8 cellular contexts compared by ENCODE assay signal in genomic region chr11:65616575-65617001, GRCh38. TPM values are rescaled to one million over a fixed set of nuclear protein-coding genes. Genes with fewer than 3 reads are reported as not detected.
DNase-seq lines count a peak whose midpoint lies in the region; ATAC-seq, FAIRE-seq and TF ChIP-seq lines count a peak whose summit lies in the region.

No MANE protein-coding gene starts in this region.

- H3K23ac ChIP-seq in mesenchymal stem cell (ENCODE audit: low read length in 2 of 2) = no peak overlapping the region

- no peak overlapping the region for H2AFZ ChIP-seq in GM12878 (ENCODE audit: control insufficient read depth, low read depth, low read length)
- H2AFZ ChIP-seq in mesenchymal stem cell (ENCODE audit: low read depth, low read length) = no peak overlapping the region

- H3K9me3 ChIP-seq in GM12878 (replicated peaks; ENCODE audit: control insufficient read depth, insufficient read depth, low read length) = no peaks in the 10 kb centered on the region
- H3K9me3 ChIP-seq in mesenchymal stem cell (ENCODE audit: control insufficient read depth, low read length) = no peaks in the 10 kb centered on the region
- H3K9me3 ChIP-seq in upper lobe of left lung = no peaks in the 10 kb centered on the region

- POLR2A ChIA-PET in GM12878 (lab: Charles Lee) = interaction anchor here (0.5 to 5.0 kb wide), 7 partner anchors 22 to 327 kb away, joined by 3 to 34 read pairs (median 3); partner anchors contain the start of genes C11orf68, EHBP1L1 and SIPA1

- no peak overlapping the region for H4K8ac ChIP-seq in mesenchymal stem cell (ENCODE audit: low read length)

- in situ Hi-C loops in GM12878 (cut with MboI) = no loop called here

- TF ChIP-seq CTCF in GM12878 (IDR thresholded peaks at IDR 0.05 in 2 of 3, conservative IDR thresholded peaks at IDR 0.05 in 1 of 3; ENCODE audit: control insufficient read depth in 2 of 3, extremely low read depth in 1 of 3, insufficient read depth in 1 of 3, low read depth in 3 of 3, low read length in 3 of 3) (no peak), upper lobe of left lung (IDR thresholded peaks at IDR 0.05) (no peak)

- H3K4me1 ChIP-seq in GM12878 (ENCODE audit: control insufficient read depth, insufficient read depth, low read length) = peaks cover 24% of the 10 kb centered on the region
- H3K4me1 ChIP-seq in mesenchymal stem cell (ENCODE audit: control insufficient read depth, insufficient read depth, low read depth, low read length) = peaks cover 55% of the 10 kb centered on the region
- H3K4me1 ChIP-seq in upper lobe of left lung = peaks cover 27 to 51% (median 35%) of the 10 kb centered on the region in 4 donors

- no TSS peak for BruUV-seq in GM12878 (replicated peaks; lab: Mats Ljungman, UMichigan)

- no peak overlapping the region for H2BK15ac ChIP-seq in mesenchymal stem cell (ENCODE audit: low read depth, poor library complexity, severe bottlenecking)

- peaks cover 67% of the 10 kb centered on the region for H3K79me2 ChIP-seq in GM12878 (ENCODE audit: control insufficient read depth, insufficient read depth, low read length)

- TF ChIP-seq EP300 in GM12878 (IDR thresholded peaks at IDR 0.05; ENCODE audit: borderline replicate concordance in 1 of 2, control insufficient read depth in 1 of 2, low read depth in 2 of 2, low read length in 2 of 2) = no peak
- no peak for TF ChIP-seq EP300 in upper lobe of left lung (IDR thresholded peaks at IDR 0.05)

- no peaks in the 10 kb centered on the region for H3K27me3 ChIP-seq in GM12878 (replicated peaks in 1 of 2; ENCODE audit: control insufficient read depth in 2 of 2, insufficient read depth in 2 of 2, low read length in 1 of 2)
- H3K27me3 ChIP-seq in mesenchymal stem cell (ENCODE audit: control insufficient read depth in 1 of 2, insufficient read depth in 1 of 2, low read length in 2 of 2) = no peaks in the 10 kb centered on the region
- no peaks in the 10 kb centered on the region for H3K27me3 ChIP-seq in upper lobe of left lung

- H2BK12ac ChIP-seq in mesenchymal stem cell (ENCODE audit: low read length in 2 of 2) = no peak overlapping the region

- H3K4me2 ChIP-seq in GM12878 (ENCODE audit: control insufficient read depth, insufficient read depth) = peak overlapping the region; percentile 94
- peak overlapping the region; percentile 60 for H3K4me2 ChIP-seq in mesenchymal stem cell (ENCODE audit: low read length, poor library complexity, severe bottlenecking)

- RAD21 ChIA-PET in GM12878 (lab: Charles Lee; ENCODE audit: unreplicated experiment) = interaction anchor here (0.6 to 1.4 kb wide), 2 partner anchors 27 to 95 kb away, joined by 3 read pairs; partner anchors contain the start of gene KAT5

- WGBS in GM12878 (ENCODE audit: insufficient coverage, insufficient replicate concordance, low lambda C conversion rate, missing lambda C conversion rate) = 43% methylated on average over 10 of the region's 10 CpGs
- WGBS in mesenchymal stem cell = 91% methylated on average over 9 of the region's 10 CpGs
- WGBS in upper lobe of left lung, 2 donors = 56 to 71% methylated on average over 10 of the region's 10 CpGs

- no peak for TF ChIP-seq POLR2A in GM12878 (IDR thresholded peaks at IDR 0.05; ENCODE audit: low read depth, low read length)
- no peak for TF ChIP-seq POLR2A in upper lobe of left lung (IDR thresholded peaks at IDR 0.05)

- no peak overlapping the region for H2AK5ac ChIP-seq in mesenchymal stem cell (ENCODE audit: low read length, severe bottlenecking)

- ATAC-seq in GM12878 (no peak), upper lobe of left lung (ENCODE audit: low FRiP score in 2 of 2) (no peak), GM18907 (IDR thresholded peaks at IDR 0.05; ENCODE audit: unreplicated experiment) (no peak)

- CTCF ChIA-PET in GM12878 (lab: Yijun Ruan, JAX) = interaction anchor here (1.2 to 2.9 kb wide), 5 partner anchors 9 to 44 kb away, joined by 3 to 25 read pairs (median 6); partner anchors contain the start of genes FAM89B, SIPA1 and ZNRD2

- no peak overlapping the region for H3K18ac ChIP-seq in mesenchymal stem cell (ENCODE audit: low read depth in 1 of 2, low read length in 2 of 2)

- no peak overlapping the region for H2BK120ac ChIP-seq in mesenchymal stem cell (ENCODE audit: low read depth, low read length)

- intact Hi-C loops in GM12878 (cut with micrococcal nuclease; ENCODE audit: unreplicated experiment) = no loop called here

- no peak overlapping the region for H3K14ac ChIP-seq in mesenchymal stem cell (ENCODE audit: low read length in 2 of 2)

- H3K9ac ChIP-seq in GM12878 (ENCODE audit: control insufficient read depth, insufficient read depth, low read length) (peak overlapping the region; percentile 68), mesenchymal stem cell (ENCODE audit: low read length) (peak overlapping the region; percentile 94)

- H2BK5ac ChIP-seq in mesenchymal stem cell (ENCODE audit: low read depth, low read length, poor library complexity, severe bottlenecking) = no peak overlapping the region

- H4K91ac ChIP-seq in mesenchymal stem cell (ENCODE audit: low read length) = no peak overlapping the region

- no peak for FAIRE-seq in GM12878 (lab: Jason Lieb, UNC)

- no peak for TF ChIP-seq RAD21 in GM12878 (IDR thresholded peaks at IDR 0.05; ENCODE audit: insufficient read depth, low read depth, low read length)

- peaks cover 19% of the 10 kb centered on the region for H3K79me1 ChIP-seq in mesenchymal stem cell (replicated peaks; ENCODE audit: low read length, poor library complexity, severe bottlenecking)

- H3K4ac ChIP-seq in mesenchymal stem cell (ENCODE audit: low read depth in 1 of 2, low read length in 2 of 2) = peak overlapping the region in 1 of 2 experiments; percentile 54

- no peaks in the 10 kb centered on the region; the same call in 1 of the 2 replicates for H4K20me1 ChIP-seq in GM12878 (ENCODE audit: control insufficient read depth, insufficient read depth)

- H3K27ac ChIP-seq in GM12878 (ENCODE audit: control insufficient read depth, insufficient read depth) (peak overlapping the region; percentile 60), mesenchymal stem cell (ENCODE audit: low read length, poor library complexity, severe bottlenecking) (no peak overlapping the region), upper lobe of left lung (peak overlapping the region; percentile 94 to 96 (median 95))

- peak overlapping the region; percentile 100 for H3K4me3 ChIP-seq in GM12878
- H3K4me3 ChIP-seq in mesenchymal stem cell (ENCODE audit: insufficient read depth in 1 of 2, low read depth in 1 of 2, low read length in 2 of 2) = peak overlapping the region; percentile 85 to 96
- peak overlapping the region; percentile 94 to 100 (median 98) for H3K4me3 ChIP-seq in upper lobe of left lung

- peak; percentile 19 for DNase-seq in activated naive CD4-positive, alpha-beta T cell treated with Interleukin-2 at 50 U/mL for 16 hours
- no peak for DNase-seq in activated naive CD4-positive, alpha-beta T cell (lab: John Stamatoyannopoulos, UW)
- DNase-seq in GM12878 (ENCODE audit: low read depth, low spot score) (no peak), mesenchymal stem cell (peak; percentile 14), upper lobe of left lung (no peak), cerebellar nuclear complex (lab: John Stamatoyannopoulos, UW) (no peak), iPS-NIHi7 (ENCODE audit: extremely low spot score) (no peak)

- SMC1A ChIA-PET in GM12878 (lab: Charles Lee; ENCODE audit: uncharacterized antibody, unreplicated experiment) = interaction anchor here (0.6 to 1.5 kb wide), 3 partner anchors 10 to 44 kb away, joined by 4 to 6 read pairs (median 4); partner anchors contain the start of genes FAM89B and SIPA1

- peaks cover 17 to 21% of the 10 kb centered on the region in 2 experiments; a peak in 3 of 4 replicates for H3K36me3 ChIP-seq in GM12878 (ENCODE audit: control insufficient read depth in 2 of 2, insufficient read depth in 2 of 2, low read length in 1 of 2)
- H3K36me3 ChIP-seq in mesenchymal stem cell (ENCODE audit: control insufficient read depth in 1 of 2, insufficient read depth in 2 of 2, low read depth in 1 of 2, low read length in 2 of 2) = peaks cover 54 to 57% of the 10 kb centered on the region in 2 experiments
- H3K36me3 ChIP-seq in upper lobe of left lung = peaks cover 21 to 55% (median 43%) of the 10 kb centered on the region in 4 donors

RNA-seq across cellular contexts. Expression of gene PCNX3, which starts 1.0 kb away (rescaled TPM):
- 38.1 and 44.3 TPM in 2 replicates for total RNA-seq in GM12878 (2013; cell fraction: nucleolus; rRNA removed)
- total RNA-seq in GM12878 (2014; rRNA removed) (14.0 and 19.9 TPM in 2 replicates), GM12878 (2014; rRNA removed; fragmentation: Illumina TruSeq; extraction: Trizol) (5.4 and 7.3 TPM in 2 replicates), GM12878 (2021) (39.0 and 46.6 TPM in 2 replicates), upper lobe of left lung (10 to 100 TPM; 26.7 to 63.9 (median 43.9) TPM)
- 8.1 TPM for polyA plus RNA-seq in GM12878 (2011; ENCODE audit: low read depth)
- polyA plus RNA-seq in GM12878 (2011; rRNA removed) (2.9 and 8.2 TPM in 2 replicates), GM12878 (2014; fragmentation: Illumina TruSeq; extraction: Trizol) (1.7 and 8.6 TPM in 2 replicates), GM12878 (2014; fragmentation: Nextera tagmentation; extraction: Ambion mirVana) (under 1 TPM; 0.03 to 0.15 TPM), GM12878 (2014; rRNA removed) (34.1 and 40.2 TPM in 2 replicates), GM12878 (2016; fragmentation: Nextera tagmentation; extraction: Ambion mirVana) (10 to 100 TPM in 1 of 2 experiments, 1 to 10 TPM in 1; 6.8 to 10.3 TPM)
- 19.6 and 23.7 TPM in 2 replicates for polyA plus RNA-seq in GM12878 (2011; cell fraction: cytosol; rRNA removed)
- polyA plus RNA-seq in GM12878 (2011; cell fraction: nucleus; rRNA removed) = 93.1 and 120 TPM in 2 replicates
- polyA plus RNA-seq in GM12878 (2012) = 16.6 and 21.0 TPM in 2 replicates
- 12.1 and 24.9 TPM in 2 replicates for polyA minus RNA-seq in GM12878 (2011; rRNA and poly(A)+ RNA removed)
- 17.2 and 18.4 TPM in 2 replicates for polyA minus RNA-seq in GM12878 (2011; cell fraction: cytosol; rRNA and poly(A)+ RNA removed)
- 29.3 and 54.2 TPM in 2 replicates for polyA minus RNA-seq in GM12878 (2011; cell fraction: nucleus; rRNA and poly(A)+ RNA removed)
- polyA plus RNA-seq in mesenchymal stem cell (2013, experiment 1 of 2) = 21.5 TPM
- 19.8 TPM for polyA plus RNA-seq in mesenchymal stem cell (2013, experiment 2 of 2)

RNA-seq across cellular contexts. Expression of gene MAP3K11, which starts 2.6 kb away (rescaled TPM):
- 95.3 and 109 TPM in 2 replicates for total RNA-seq in GM12878 (2013; cell fraction: nucleolus; rRNA removed)
- total RNA-seq in GM12878 (2014; rRNA removed) (37.4 and 39.9 TPM in 2 replicates), GM12878 (2014; rRNA removed; fragmentation: Illumina TruSeq; extraction: Trizol) (13.6 and 15.1 TPM in 2 replicates), GM12878 (2021) (62.6 and 64.7 TPM in 2 replicates), upper lobe of left lung (100 to 1,000 TPM in 4 of 6 donors, 10 to 100 TPM in 2; 52.1 to 132 (median 107) TPM)
- 8.2 TPM for polyA plus RNA-seq in GM12878 (2011; ENCODE audit: low read depth)
- polyA plus RNA-seq in GM12878 (2011; rRNA removed) (17.0 and 27.9 TPM in 2 replicates), GM12878 (2014; fragmentation: Illumina TruSeq; extraction: Trizol) (6.6 and 14.0 TPM in 2 replicates), GM12878 (2014; fragmentation: Nextera tagmentation; extraction: Ambion mirVana) (1 to 10 TPM; 1.5 to 1.9 TPM), GM12878 (2014; rRNA removed) (51.8 and 58.7 TPM in 2 replicates), GM12878 (2016; fragmentation: Nextera tagmentation; extraction: Ambion mirVana) (10 to 100 TPM; 22.1 to 27.3 TPM)
- 43.4 and 59.7 TPM in 2 replicates for polyA plus RNA-seq in GM12878 (2011; cell fraction: cytosol; rRNA removed)
- polyA plus RNA-seq in GM12878 (2011; cell fraction: nucleus; rRNA removed) = 80.4 and 99.7 TPM in 2 replicates
- polyA plus RNA-seq in GM12878 (2012) = 29.2 and 38.0 TPM in 2 replicates
- polyA minus RNA-seq in GM12878 (2011; rRNA and poly(A)+ RNA removed) = 31.5 and 53.3 TPM in 2 replicates
- polyA minus RNA-seq in GM12878 (2011; cell fraction: cytosol; rRNA and poly(A)+ RNA removed) = 23.3 and 23.7 TPM in 2 replicates
- 31.8 and 54.0 TPM in 2 replicates for polyA minus RNA-seq in GM12878 (2011; cell fraction: nucleus; rRNA and poly(A)+ RNA removed)
- 36.7 TPM for polyA plus RNA-seq in mesenchymal stem cell (2013, experiment 1 of 2)
- 36.1 TPM for polyA plus RNA-seq in mesenchymal stem cell (2013, experiment 2 of 2)

RNA-seq across cellular contexts. Expression of gene KCNK7, which starts 21.0 kb away (rescaled TPM):
- total RNA-seq in GM12878 (2013; cell fraction: nucleolus; rRNA removed) = 0.42 and 0.67 TPM in 2 replicates
- total RNA-seq in GM12878 (2014; rRNA removed) (0.16 and 0.23 TPM in 2 replicates), GM12878 (2014; rRNA removed; fragmentation: Illumina TruSeq; extraction: Trizol) (not detected in 2 replicates), GM12878 (2021) (0.29 and 0.54 TPM in 2 replicates), upper lobe of left lung (1 to 10 TPM in 4 of 6 donors, under 1 TPM in 1, not detected in 1; 0.59 to 3.7 (median 1.7) TPM)
- not detected for polyA plus RNA-seq in GM12878 (2011; ENCODE audit: low read depth)
- polyA plus RNA-seq in GM12878 (2011; rRNA removed) (not detected in 2 replicates), GM12878 (2014; fragmentation: Illumina TruSeq; extraction: Trizol) (not detected in 2 replicates), GM12878 (2014; fragmentation: Nextera tagmentation; extraction: Ambion mirVana) (under 1 TPM in 1 of 2 experiments, not detected in 1; 0.11 TPM), GM12878 (2014; rRNA removed) (0.15 TPM in 1 of 2 replicates, not detected in the other), GM12878 (2016; fragmentation: Nextera tagmentation; extraction: Ambion mirVana) (not detected)
- polyA plus RNA-seq in GM12878 (2011; cell fraction: cytosol; rRNA removed) = 0.08 TPM in 1 of 2 replicates, not detected in the other
- polyA plus RNA-seq in GM12878 (2011; cell fraction: nucleus; rRNA removed) = 0.16 and 0.46 TPM in 2 replicates
- 0.08 and 0.80 TPM in 2 replicates for polyA plus RNA-seq in GM12878 (2012)
- 1.4 TPM in 1 of 2 replicates, not detected in the other for polyA minus RNA-seq in GM12878 (2011; rRNA and poly(A)+ RNA removed)
- not detected in 2 replicates for polyA minus RNA-seq in GM12878 (2011; cell fraction: cytosol; rRNA and poly(A)+ RNA removed)
- polyA minus RNA-seq in GM12878 (2011; cell fraction: nucleus; rRNA and poly(A)+ RNA removed) = not detected in 2 replicates
- polyA plus RNA-seq in mesenchymal stem cell (2013, experiment 1 of 2) = 0.04 TPM
- polyA plus RNA-seq in mesenchymal stem cell (2013, experiment 2 of 2) = 0.08 TPM

RNA-seq across cellular contexts. Expression of gene SIPA1, which starts 21.3 kb away (rescaled TPM):
- 136 and 145 TPM in 2 replicates for total RNA-seq in GM12878 (2013; cell fraction: nucleolus; rRNA removed)
- 51.7 and 61.2 TPM in 2 replicates for total RNA-seq in GM12878 (2014; rRNA removed)
- total RNA-seq in GM12878 (2014; rRNA removed; fragmentation: Illumina TruSeq; extraction: Trizol) = 26.9 and 34.2 TPM in 2 replicates
- 132 and 139 TPM in 2 replicates for total RNA-seq in GM12878 (2021)
- polyA plus RNA-seq in GM12878 (2011; ENCODE audit: low read depth) = 14.6 TPM
- 24.0 and 64.1 TPM in 2 replicates for polyA plus RNA-seq in GM12878 (2011; rRNA removed)
- polyA plus RNA-seq in GM12878 (2011; cell fraction: cytosol; rRNA removed) = 72.9 and 124 TPM in 2 replicates
- 436 and 511 TPM in 2 replicates for polyA plus RNA-seq in GM12878 (2011; cell fraction: nucleus; rRNA removed)
- polyA plus RNA-seq in GM12878 (2012) = 69.0 and 88.3 TPM in 2 replicates
- 4.9 and 16.0 TPM in 2 replicates for polyA plus RNA-seq in GM12878 (2014; fragmentation: Illumina TruSeq; extraction: Trizol)
- polyA plus RNA-seq in GM12878 (2014; fragmentation: Nextera tagmentation; extraction: Ambion mirVana) = 1 to 10 TPM; 1.0 to 5.5 TPM
- 64.2 and 66.8 TPM in 2 replicates for polyA plus RNA-seq in GM12878 (2014; rRNA removed)
- 10 to 100 TPM; 18.3 to 32.7 TPM for polyA plus RNA-seq in GM12878 (2016; fragmentation: Nextera tagmentation; extraction: Ambion mirVana)
- 131 and 204 TPM in 2 replicates for polyA minus RNA-seq in GM12878 (2011; rRNA and poly(A)+ RNA removed)
- polyA minus RNA-seq in GM12878 (2011; cell fraction: cytosol; rRNA and poly(A)+ RNA removed) = 70.8 and 88.3 TPM in 2 replicates
- 87.9 and 144 TPM in 2 replicates for polyA minus RNA-seq in GM12878 (2011; cell fraction: nucleus; rRNA and poly(A)+ RNA removed)
- polyA plus RNA-seq in mesenchymal stem cell (2013, experiment 1 of 2) = 35.0 TPM
- 34.6 TPM for polyA plus RNA-seq in mesenchymal stem cell (2013, experiment 2 of 2)
- total RNA-seq in upper lobe of left lung = 100 to 1,000 TPM in 1 of 6 donors, 10 to 100 TPM in 5; 42.7 to 137 (median 74.9) TPM

RNA-seq across cellular contexts. Expression of gene EHBP1L1, which starts 40.7 kb away (rescaled TPM):
- 101 and 114 TPM in 2 replicates for total RNA-seq in GM12878 (2013; cell fraction: nucleolus; rRNA removed)
- total RNA-seq in GM12878 (2014; rRNA removed) (63.3 and 74.6 TPM in 2 replicates), GM12878 (2014; rRNA removed; fragmentation: Illumina TruSeq; extraction: Trizol) (32.9 and 37.1 TPM in 2 replicates), GM12878 (2021) (90.7 and 92.7 TPM in 2 replicates), upper lobe of left lung (100 to 1,000 TPM in 4 of 6 donors, 10 to 100 TPM in 2; 70.4 to 220 (median 133) TPM)
- 22.5 TPM for polyA plus RNA-seq in GM12878 (2011; ENCODE audit: low read depth)
- polyA plus RNA-seq in GM12878 (2011; rRNA removed) (21.5 and 28.4 TPM in 2 replicates), GM12878 (2014; fragmentation: Illumina TruSeq; extraction: Trizol) (34.3 and 39.8 TPM in 2 replicates), GM12878 (2014; fragmentation: Nextera tagmentation; extraction: Ambion mirVana) (under 1 TPM; 0.06 to 0.09 TPM), GM12878 (2014; rRNA removed) (99.4 and 117 TPM in 2 replicates), GM12878 (2016; fragmentation: Nextera tagmentation; extraction: Ambion mirVana) (10 to 100 TPM; 15.5 to 18.9 TPM)
- 37.0 and 59.7 TPM in 2 replicates for polyA plus RNA-seq in GM12878 (2011; cell fraction: cytosol; rRNA removed)
- 195 and 323 TPM in 2 replicates for polyA plus RNA-seq in GM12878 (2011; cell fraction: nucleus; rRNA removed)
- 52.1 and 68.8 TPM in 2 replicates for polyA plus RNA-seq in GM12878 (2012)
- polyA minus RNA-seq in GM12878 (2011; rRNA and poly(A)+ RNA removed) = 22.7 and 40.4 TPM in 2 replicates
- polyA minus RNA-seq in GM12878 (2011; cell fraction: cytosol; rRNA and poly(A)+ RNA removed) = 33.2 and 33.8 TPM in 2 replicates
- 24.8 and 46.7 TPM in 2 replicates for polyA minus RNA-seq in GM12878 (2011; cell fraction: nucleus; rRNA and poly(A)+ RNA removed)
- 22.5 TPM for polyA plus RNA-seq in mesenchymal stem cell (2013, experiment 1 of 2)
- 22.6 TPM for polyA plus RNA-seq in mesenchymal stem cell (2013, experiment 2 of 2)

Comparison
In these comparisons a context has a peak if more than half of its experiments do, and no peak if none do; other contexts are left out.
1. DNase-seq: peak in activated naive CD4-positive, alpha-beta T cell treated with Interleukin-2 at 50 U/mL for 16 hours (single experiment) and mesenchymal stem cell (single experiment); none in activated naive CD4-positive, alpha-beta T cell (0 of 4), GM12878 (single experiment), upper lobe of left lung (0 of 2), cerebellar nuclear complex (0 of 2) and iPS-NIHi7 (single experiment).
2. Peak in every context shown above with its lines, with median percentiles within 50 percentile points of each other: H3K4me3 ChIP-seq.